ENCODE assay signal across 8 cellular contexts in the genomic region with DNA sequence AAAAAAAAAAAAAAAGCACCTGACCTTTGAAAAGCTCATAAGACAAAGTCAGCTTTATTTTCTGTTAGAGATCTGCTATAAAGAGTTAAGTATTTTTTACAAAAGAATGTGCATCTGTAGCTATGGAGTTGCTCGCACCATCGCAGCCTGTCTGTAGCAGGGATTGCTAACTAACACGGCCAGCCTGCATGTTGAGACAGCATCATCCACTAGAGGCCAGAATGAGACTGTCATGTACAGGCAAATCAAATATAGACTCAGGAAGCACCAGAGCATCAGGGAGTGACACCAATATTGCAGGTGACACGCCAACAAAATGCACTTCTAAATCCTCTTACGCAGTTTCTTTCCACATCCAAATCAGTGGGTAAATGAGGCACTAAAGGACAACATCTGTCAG.
DNase-seq lines count a peak whose midpoint lies in the region; ATAC-seq and TF ChIP-seq lines count a peak whose summit lies in the region.

No MANE protein-coding gene starts in this region.

- POLR2A ChIA-PET in WTC11 (lab: Charles Lee), result interaction anchor here (0.7 kb wide), 1 partner anchor 401 kb away, joined by 4 read pairs; no protein-coding TSS in a partner anchor

- intact Hi-C loops in left cardiac atrium (cut with DNase I), result no loop called here

- TF ChIP-seq CTCF in WTC11 (IDR thresholded peaks at IDR 0.05) (no peak), retinal pigment epithelial cell (conservative IDR thresholded peaks at IDR 0.05; ENCODE audit: low read depth, low read length) (peak; percentile 80)

- H3K4me3 ChIP-seq in retinal pigment epithelial cell (ENCODE audit: low read length), result no peak overlapping the region

- ATAC-seq in WTC11 (peak; percentile 79), left cardiac atrium (peak; percentile 90 to 93), HG03565 (IDR thresholded peaks at IDR 0.05; ENCODE audit: unreplicated experiment) (no peak), HG03521 (IDR thresholded peaks at IDR 0.05; ENCODE audit: unreplicated experiment) (no peak), HG03025 (IDR thresholded peaks at IDR 0.05; ENCODE audit: low FRiP score, unreplicated experiment) (no peak)

- no peaks in the 10 kb centered on the region for H3K36me3 Mint-ChIP-seq in WTC11

- CTCF ChIA-PET in WTC11 (lab: Charles Lee), result interaction anchor here (0.6 to 1.9 kb wide), 6 partner anchors 15 to 1251 kb away, joined by 3 to 8 read pairs (median 4); no protein-coding TSS in a partner anchor

- H3K27me3 Mint-ChIP-seq in WTC11 (ENCODE audit: low read depth), result no peaks in the 10 kb centered on the region

- H3K4me3 Mint-ChIP-seq in WTC11, result no peak overlapping the region

- H3K4me1 Mint-ChIP-seq in WTC11, result peaks cover 23% of the 10 kb centered on the region

- peak; percentile 60 for DNase-seq in EH (ENCODE audit: low read depth)
- peak; percentile 61 for DNase-seq in NCI-H1092 treated with DMSO at 0.1 percent for 48 hours (lab: John Stamatoyannopoulos, UW)
- DNase-seq in WTC11 (ENCODE audit: low spot score), result no peak
- DNase-seq in left cardiac atrium, result peak; percentile 55
- DNase-seq in retinal pigment epithelial cell (ENCODE audit: low read depth), result peak; percentile 35

- no peak overlapping the region for H3K27ac Mint-ChIP-seq in WTC11

- H3K9me3 Mint-ChIP-seq in WTC11, result no peaks in the 10 kb centered on the region; the same call in 1 of the 2 replicates

TF ChIP-seq in WTC11, 78 proteins besides CTCF, POLR2A, EP300 and RAD21 (continues in another document):
- TF ChIP-seq, protein P1, sequence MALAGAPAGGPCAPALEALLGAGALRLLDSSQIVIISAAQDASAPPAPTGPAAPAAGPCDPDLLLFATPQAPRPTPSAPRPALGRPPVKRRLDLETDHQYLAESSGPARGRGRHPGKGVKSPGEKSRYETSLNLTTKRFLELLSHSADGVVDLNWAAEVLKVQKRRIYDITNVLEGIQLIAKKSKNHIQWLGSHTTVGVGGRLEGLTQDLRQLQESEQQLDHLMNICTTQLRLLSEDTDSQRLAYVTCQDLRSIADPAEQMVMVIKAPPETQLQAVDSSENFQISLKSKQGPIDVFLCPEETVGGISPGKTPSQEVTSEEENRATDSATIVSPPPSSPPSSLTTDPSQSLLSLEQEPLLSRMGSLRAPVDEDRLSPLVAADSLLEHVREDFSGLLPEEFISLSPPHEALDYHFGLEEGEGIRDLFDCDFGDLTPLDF (CRISPR knock-in tag; IDR thresholded peaks at IDR 0.05), result no peak
- TF ChIP-seq HMGA2 (CRISPR knock-in tag; IDR thresholded peaks at IDR 0.05) (no peak), CREM (CRISPR knock-in tag; IDR thresholded peaks at IDR 0.05) (no peak), ZBTB21 (CRISPR knock-in tag; IDR thresholded peaks at IDR 0.05; ENCODE audit: borderline replicate concordance) (no peak), ESRRA (CRISPR knock-in tag; IDR thresholded peaks at IDR 0.05; ENCODE audit: borderline replicate concordance) (no peak), ZNF138 (CRISPR knock-in tag; conservative IDR thresholded peaks at IDR 0.05) (no peak), MXD4 (CRISPR knock-in tag; IDR thresholded peaks at IDR 0.05; ENCODE audit: borderline replicate concordance) (no peak), SP1 (CRISPR knock-in tag; conservative IDR thresholded peaks at IDR 0.05) (no peak), ZNF317 (CRISPR knock-in tag; IDR thresholded peaks at IDR 0.05; ENCODE audit: borderline replicate concordance, low read depth) (no peak), ZNF396 (CRISPR knock-in tag; IDR thresholded peaks at IDR 0.05; ENCODE audit: borderline replicate concordance) (no peak), JAZF1 (CRISPR knock-in tag; IDR thresholded peaks at IDR 0.05) (no peak), ZNF263 (CRISPR knock-in tag; IDR thresholded peaks at IDR 0.05; ENCODE audit: low read depth) (no peak)
- TF ChIP-seq, protein P2, sequence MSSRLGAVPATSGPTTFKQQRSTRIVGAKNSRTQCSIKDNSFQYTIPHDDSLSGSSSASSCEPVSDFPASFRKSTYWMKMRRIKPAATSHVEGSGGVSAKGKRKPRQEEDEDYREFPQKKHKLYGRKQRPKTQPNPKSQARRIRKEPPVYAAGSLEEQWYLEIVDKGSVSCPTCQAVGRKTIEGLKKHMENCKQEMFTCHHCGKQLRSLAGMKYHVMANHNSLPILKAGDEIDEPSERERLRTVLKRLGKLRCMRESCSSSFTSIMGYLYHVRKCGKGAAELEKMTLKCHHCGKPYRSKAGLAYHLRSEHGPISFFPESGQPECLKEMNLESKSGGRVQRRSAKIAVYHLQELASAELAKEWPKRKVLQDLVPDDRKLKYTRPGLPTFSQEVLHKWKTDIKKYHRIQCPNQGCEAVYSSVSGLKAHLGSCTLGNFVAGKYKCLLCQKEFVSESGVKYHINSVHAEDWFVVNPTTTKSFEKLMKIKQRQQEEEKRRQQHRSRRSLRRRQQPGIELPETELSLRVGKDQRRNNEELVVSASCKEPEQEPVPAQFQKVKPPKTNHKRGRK (CRISPR knock-in tag; IDR thresholded peaks at IDR 0.05; ENCODE audit: borderline replicate concordance), result no peak
- TF ChIP-seq, protein P3, sequence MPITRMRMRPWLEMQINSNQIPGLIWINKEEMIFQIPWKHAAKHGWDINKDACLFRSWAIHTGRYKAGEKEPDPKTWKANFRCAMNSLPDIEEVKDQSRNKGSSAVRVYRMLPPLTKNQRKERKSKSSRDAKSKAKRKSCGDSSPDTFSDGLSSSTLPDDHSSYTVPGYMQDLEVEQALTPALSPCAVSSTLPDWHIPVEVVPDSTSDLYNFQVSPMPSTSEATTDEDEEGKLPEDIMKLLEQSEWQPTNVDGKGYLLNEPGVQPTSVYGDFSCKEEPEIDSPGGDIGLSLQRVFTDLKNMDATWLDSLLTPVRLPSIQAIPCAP (CRISPR knock-in tag; IDR thresholded peaks at IDR 0.05), result no peak
- TF ChIP-seq, protein P4, sequence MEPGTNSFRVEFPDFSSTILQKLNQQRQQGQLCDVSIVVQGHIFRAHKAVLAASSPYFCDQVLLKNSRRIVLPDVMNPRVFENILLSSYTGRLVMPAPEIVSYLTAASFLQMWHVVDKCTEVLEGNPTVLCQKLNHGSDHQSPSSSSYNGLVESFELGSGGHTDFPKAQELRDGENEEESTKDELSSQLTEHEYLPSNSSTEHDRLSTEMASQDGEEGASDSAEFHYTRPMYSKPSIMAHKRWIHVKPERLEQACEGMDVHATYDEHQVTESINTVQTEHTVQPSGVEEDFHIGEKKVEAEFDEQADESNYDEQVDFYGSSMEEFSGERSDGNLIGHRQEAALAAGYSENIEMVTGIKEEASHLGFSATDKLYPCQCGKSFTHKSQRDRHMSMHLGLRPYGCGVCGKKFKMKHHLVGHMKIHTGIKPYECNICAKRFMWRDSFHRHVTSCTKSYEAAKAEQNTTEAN (CRISPR knock-in tag; IDR thresholded peaks at IDR 0.05), result no peak
- TF ChIP-seq, protein P5, sequence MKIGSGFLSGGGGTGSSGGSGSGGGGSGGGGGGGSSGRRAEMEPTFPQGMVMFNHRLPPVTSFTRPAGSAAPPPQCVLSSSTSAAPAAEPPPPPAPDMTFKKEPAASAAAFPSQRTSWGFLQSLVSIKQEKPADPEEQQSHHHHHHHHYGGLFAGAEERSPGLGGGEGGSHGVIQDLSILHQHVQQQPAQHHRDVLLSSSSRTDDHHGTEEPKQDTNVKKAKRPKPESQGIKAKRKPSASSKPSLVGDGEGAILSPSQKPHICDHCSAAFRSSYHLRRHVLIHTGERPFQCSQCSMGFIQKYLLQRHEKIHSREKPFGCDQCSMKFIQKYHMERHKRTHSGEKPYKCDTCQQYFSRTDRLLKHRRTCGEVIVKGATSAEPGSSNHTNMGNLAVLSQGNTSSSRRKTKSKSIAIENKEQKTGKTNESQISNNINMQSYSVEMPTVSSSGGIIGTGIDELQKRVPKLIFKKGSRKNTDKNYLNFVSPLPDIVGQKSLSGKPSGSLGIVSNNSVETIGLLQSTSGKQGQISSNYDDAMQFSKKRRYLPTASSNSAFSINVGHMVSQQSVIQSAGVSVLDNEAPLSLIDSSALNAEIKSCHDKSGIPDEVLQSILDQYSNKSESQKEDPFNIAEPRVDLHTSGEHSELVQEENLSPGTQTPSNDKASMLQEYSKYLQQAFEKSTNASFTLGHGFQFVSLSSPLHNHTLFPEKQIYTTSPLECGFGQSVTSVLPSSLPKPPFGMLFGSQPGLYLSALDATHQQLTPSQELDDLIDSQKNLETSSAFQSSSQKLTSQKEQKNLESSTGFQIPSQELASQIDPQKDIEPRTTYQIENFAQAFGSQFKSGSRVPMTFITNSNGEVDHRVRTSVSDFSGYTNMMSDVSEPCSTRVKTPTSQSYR (CRISPR knock-in tag; IDR thresholded peaks at IDR 0.05), result no peak
- TF ChIP-seq, protein P6, sequence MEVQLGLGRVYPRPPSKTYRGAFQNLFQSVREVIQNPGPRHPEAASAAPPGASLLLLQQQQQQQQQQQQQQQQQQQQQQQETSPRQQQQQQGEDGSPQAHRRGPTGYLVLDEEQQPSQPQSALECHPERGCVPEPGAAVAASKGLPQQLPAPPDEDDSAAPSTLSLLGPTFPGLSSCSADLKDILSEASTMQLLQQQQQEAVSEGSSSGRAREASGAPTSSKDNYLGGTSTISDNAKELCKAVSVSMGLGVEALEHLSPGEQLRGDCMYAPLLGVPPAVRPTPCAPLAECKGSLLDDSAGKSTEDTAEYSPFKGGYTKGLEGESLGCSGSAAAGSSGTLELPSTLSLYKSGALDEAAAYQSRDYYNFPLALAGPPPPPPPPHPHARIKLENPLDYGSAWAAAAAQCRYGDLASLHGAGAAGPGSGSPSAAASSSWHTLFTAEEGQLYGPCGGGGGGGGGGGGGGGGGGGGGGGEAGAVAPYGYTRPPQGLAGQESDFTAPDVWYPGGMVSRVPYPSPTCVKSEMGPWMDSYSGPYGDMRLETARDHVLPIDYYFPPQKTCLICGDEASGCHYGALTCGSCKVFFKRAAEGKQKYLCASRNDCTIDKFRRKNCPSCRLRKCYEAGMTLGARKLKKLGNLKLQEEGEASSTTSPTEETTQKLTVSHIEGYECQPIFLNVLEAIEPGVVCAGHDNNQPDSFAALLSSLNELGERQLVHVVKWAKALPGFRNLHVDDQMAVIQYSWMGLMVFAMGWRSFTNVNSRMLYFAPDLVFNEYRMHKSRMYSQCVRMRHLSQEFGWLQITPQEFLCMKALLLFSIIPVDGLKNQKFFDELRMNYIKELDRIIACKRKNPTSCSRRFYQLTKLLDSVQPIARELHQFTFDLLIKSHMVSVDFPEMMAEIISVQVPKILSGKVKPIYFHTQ (CRISPR knock-in tag; IDR thresholded peaks at IDR 0.05), result no peak
- TF ChIP-seq, protein P7, sequence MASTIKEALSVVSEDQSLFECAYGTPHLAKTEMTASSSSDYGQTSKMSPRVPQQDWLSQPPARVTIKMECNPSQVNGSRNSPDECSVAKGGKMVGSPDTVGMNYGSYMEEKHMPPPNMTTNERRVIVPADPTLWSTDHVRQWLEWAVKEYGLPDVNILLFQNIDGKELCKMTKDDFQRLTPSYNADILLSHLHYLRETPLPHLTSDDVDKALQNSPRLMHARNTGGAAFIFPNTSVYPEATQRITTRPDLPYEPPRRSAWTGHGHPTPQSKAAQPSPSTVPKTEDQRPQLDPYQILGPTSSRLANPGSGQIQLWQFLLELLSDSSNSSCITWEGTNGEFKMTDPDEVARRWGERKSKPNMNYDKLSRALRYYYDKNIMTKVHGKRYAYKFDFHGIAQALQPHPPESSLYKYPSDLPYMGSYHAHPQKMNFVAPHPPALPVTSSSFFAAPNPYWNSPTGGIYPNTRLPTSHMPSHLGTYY (CRISPR knock-in tag; IDR thresholded peaks at IDR 0.05), result no peak

Comparison
In these comparisons a context has a peak if more than half of its experiments do, and no peak if none do; other contexts are left out.
1. ATAC-seq: peak in WTC11 (single experiment) and left cardiac atrium (2 of 2); none in HG03565 (single experiment), HG03521 (single experiment) and HG03025 (single experiment).